ENCODE assay signal across 1 cellular context in the genomic region with DNA sequence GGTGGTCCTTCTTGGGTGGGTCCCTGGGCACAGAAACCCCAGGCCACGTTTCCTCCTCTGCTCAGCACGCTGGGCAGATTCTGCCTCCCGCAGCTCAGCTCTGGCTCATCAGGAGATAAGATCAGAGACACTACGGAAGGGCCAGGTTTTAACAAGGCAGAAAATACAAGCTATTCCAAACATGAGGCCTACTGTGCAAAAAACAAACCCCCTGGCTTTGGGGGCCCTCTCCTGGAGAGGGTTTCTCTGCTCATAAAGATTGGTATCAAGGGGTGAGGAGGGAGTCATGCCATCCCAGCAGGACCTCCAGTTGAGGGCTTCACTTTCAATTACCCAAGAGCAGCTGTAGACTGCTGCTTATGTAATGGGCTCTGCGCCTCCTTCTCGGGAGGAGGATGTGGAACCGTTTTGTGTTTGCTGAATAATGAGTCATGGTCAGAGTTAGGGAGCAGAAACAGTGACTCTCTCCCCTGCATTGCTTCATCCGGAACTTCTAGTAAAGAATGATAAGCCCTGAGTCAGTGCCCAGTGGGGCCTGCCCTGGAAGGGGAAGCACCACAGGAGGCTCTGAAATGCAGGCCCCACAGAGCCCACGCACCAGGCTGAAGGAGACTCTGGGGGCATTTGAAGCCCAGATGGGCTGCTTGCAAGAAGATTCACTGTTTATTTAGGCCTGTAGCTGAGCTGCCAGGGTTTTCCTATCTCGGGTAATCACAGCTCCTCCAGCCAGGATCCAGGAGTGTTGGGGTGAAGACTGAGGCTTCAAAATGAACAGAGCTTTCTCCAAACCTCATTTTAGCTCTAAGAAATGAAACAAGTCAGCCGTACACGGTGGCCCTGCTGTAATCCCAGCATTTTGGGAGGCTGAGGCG.
TF ChIP-seq lines count a peak whose summit lies in the region.

No MANE protein-coding gene starts in this region.

TF ChIP-seq in A549, 52 proteins besides CTCF, POLR2A, EP300 and RAD21 (continued from another document):
- TF ChIP-seq, protein P1, sequence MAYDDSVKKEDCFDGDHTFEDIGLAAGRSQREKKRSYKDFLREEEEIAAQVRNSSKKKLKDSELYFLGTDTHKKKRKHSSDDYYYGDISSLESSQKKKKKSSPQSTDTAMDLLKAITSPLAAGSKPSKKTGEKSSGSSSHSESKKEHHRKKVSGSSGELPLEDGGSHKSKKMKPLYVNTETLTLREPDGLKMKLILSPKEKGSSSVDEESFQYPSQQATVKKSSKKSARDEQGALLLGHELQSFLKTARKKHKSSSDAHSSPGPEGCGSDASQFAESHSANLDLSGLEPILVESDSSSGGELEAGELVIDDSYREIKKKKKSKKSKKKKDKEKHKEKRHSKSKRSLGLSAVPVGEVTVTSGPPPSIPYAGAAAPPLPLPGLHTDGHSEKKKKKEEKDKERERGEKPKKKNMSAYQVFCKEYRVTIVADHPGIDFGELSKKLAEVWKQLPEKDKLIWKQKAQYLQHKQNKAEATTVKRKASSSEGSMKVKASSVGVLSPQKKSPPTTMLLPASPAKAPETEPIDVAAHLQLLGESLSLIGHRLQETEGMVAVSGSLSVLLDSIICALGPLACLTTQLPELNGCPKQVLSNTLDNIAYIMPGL (CRISPR knock-in tag; IDR thresholded peaks at IDR 0.05; ENCODE audit: borderline replicate concordance): no peak
- TF ChIP-seq NR3C1 (IDR thresholded peaks at IDR 0.05) (no peak), FOSB (CRISPR knock-in tag; IDR thresholded peaks at IDR 0.05) (no peak), JUNB (IDR thresholded peaks at IDR 0.05) (peak; percentile 97), HDAC2 (IDR thresholded peaks at IDR 0.05) (no peak), FOSL2 (IDR thresholded peaks at IDR 0.05) (peak; percentile 99), FOSL2 (CRISPR knock-in tag; IDR thresholded peaks at IDR 0.05) (peak; percentile 100), NPAS2 (CRISPR knock-in tag; IDR thresholded peaks at IDR 0.05; ENCODE audit: borderline replicate concordance) (no peak), CBX2 (IDR thresholded peaks at IDR 0.05; ENCODE audit: borderline replicate concordance, low read depth) (no peak), ESRRA (IDR thresholded peaks at IDR 0.05; ENCODE audit: borderline replicate concordance, low read length) (no peak), RFX5 (IDR thresholded peaks at IDR 0.05) (0 out of 2 replicates have a peak, but pooled peaks have one; percentile 32), HOXA7 (CRISPR knock-in tag; IDR thresholded peaks at IDR 0.05) (no peak), CHD4 (IDR thresholded peaks at IDR 0.05; ENCODE audit: borderline replicate concordance) (no peak), RCOR1 (IDR thresholded peaks at IDR 0.05; ENCODE audit: low read depth, low read length) (no peak), FOXS1 (CRISPR knock-in tag; IDR thresholded peaks at IDR 0.05) (no peak; the same call in 1 of the 2 replicates)
- TF ChIP-seq, protein P2, sequence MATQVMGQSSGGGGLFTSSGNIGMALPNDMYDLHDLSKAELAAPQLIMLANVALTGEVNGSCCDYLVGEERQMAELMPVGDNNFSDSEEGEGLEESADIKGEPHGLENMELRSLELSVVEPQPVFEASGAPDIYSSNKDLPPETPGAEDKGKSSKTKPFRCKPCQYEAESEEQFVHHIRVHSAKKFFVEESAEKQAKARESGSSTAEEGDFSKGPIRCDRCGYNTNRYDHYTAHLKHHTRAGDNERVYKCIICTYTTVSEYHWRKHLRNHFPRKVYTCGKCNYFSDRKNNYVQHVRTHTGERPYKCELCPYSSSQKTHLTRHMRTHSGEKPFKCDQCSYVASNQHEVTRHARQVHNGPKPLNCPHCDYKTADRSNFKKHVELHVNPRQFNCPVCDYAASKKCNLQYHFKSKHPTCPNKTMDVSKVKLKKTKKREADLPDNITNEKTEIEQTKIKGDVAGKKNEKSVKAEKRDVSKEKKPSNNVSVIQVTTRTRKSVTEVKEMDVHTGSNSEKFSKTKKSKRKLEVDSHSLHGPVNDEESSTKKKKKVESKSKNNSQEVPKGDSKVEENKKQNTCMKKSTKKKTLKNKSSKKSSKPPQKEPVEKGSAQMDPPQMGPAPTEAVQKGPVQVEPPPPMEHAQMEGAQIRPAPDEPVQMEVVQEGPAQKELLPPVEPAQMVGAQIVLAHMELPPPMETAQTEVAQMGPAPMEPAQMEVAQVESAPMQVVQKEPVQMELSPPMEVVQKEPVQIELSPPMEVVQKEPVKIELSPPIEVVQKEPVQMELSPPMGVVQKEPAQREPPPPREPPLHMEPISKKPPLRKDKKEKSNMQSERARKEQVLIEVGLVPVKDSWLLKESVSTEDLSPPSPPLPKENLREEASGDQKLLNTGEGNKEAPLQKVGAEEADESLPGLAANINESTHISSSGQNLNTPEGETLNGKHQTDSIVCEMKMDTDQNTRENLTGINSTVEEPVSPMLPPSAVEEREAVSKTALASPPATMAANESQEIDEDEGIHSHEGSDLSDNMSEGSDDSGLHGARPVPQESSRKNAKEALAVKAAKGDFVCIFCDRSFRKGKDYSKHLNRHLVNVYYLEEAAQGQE (IDR thresholded peaks at IDR 0.05): no peak
- TF ChIP-seq, protein P3, sequence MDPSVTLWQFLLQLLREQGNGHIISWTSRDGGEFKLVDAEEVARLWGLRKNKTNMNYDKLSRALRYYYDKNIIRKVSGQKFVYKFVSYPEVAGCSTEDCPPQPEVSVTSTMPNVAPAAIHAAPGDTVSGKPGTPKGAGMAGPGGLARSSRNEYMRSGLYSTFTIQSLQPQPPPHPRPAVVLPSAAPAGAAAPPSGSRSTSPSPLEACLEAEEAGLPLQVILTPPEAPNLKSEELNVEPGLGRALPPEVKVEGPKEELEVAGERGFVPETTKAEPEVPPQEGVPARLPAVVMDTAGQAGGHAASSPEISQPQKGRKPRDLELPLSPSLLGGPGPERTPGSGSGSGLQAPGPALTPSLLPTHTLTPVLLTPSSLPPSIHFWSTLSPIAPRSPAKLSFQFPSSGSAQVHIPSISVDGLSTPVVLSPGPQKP (IDR thresholded peaks at IDR 0.05; ENCODE audit: low read depth, low read length): no peak
- TF ChIP-seq, protein P4, sequence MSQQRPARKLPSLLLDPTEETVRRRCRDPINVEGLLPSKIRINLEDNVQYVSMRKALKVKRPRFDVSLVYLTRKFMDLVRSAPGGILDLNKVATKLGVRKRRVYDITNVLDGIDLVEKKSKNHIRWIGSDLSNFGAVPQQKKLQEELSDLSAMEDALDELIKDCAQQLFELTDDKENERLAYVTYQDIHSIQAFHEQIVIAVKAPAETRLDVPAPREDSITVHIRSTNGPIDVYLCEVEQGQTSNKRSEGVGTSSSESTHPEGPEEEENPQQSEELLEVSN (IDR thresholded peaks at IDR 0.05; ENCODE audit: borderline replicate concordance, low read depth): 0 out of 2 replicates have a peak, but pooled peaks have one; percentile 50
